ENCODE assay signal across 16 cellular contexts in the genomic region with DNA sequence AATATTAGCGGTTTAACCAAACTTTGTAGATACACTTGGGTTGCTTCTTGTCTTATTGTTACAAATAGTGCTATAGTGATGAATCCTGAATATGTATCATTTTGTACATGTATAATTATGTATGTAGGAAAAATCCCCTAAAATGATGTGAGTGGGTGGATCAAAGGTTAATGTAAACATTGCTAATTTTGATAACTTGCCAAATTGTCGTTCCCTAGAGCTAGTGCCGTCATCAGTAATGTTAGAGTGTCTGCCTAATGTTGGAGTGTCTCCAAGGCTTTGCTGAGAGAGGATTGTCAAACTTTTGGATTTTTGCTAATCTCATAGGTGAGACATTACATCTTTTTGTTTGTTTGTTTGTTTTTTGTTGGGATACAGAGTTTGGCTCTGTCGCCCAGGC. TPM values are rescaled to one million over a fixed set of nuclear protein-coding genes. Genes with fewer than 3 reads are reported as not detected.
DNase-seq lines count a peak whose midpoint lies in the region; ATAC-seq and TF ChIP-seq lines count a peak whose summit lies in the region.
"Had no signal": no experiment of that assay in that cellular context is flagged by ENCODE, and none has a peak within 500 bp of the region (broad histone marks: within the 10 kb centered on the region; RNA-seq: fewer than 3 reads in every experiment).

No MANE protein-coding gene starts in this region.

- H3K27ac ChIP-seq in CD8-positive, alpha-beta memory T cell (ENCODE audit: low read depth, low read length) = no peak overlapping the region
- H3K27ac ChIP-seq in mammary epithelial cell (ENCODE audit: insufficient read depth, low read depth, low read length) = no peak overlapping the region
- H3K27ac ChIP-seq: left lung, transverse colon had no signal

- H3K9me3 ChIP-seq in CD8-positive, alpha-beta memory T cell (ENCODE audit: low read length) = peaks cover 6% of the 10 kb centered on the region
- no peaks in the 10 kb centered on the region for H3K9me3 ChIP-seq in mammary epithelial cell (replicated peaks; ENCODE audit: insufficient read depth, low read length)
- H3K9me3 ChIP-seq: adrenal gland had no signal

- H3K4me3 ChIP-seq in CD8-positive, alpha-beta memory T cell (ENCODE audit: low read length) = no peak overlapping the region
- no peak overlapping the region for H3K4me3 ChIP-seq in mammary epithelial cell (replicated peaks in 1 of 3; ENCODE audit: insufficient read depth in 1 of 3, low read depth in 2 of 3, low read length in 3 of 3)
- H3K4me3 ChIP-seq: adrenal gland; BLaER1 treated with 17β-estradiol and CSF1 and Interleukin-3, amounts not matched to agents 10 nM and 100 nM; left lung; transverse colon had no signal

- peak overlapping the region in 4 of 7 donors; percentile 20 to 72 (median 67) for H3K4me3 Mint-ChIP-seq in CD8-positive, alpha-beta memory T cell
- H3K4me3 Mint-ChIP-seq in naive B cell = no peak overlapping the region
- H3K4me3 Mint-ChIP-seq in CD14-positive monocyte = no peak overlapping the region

- H3K27me3 ChIP-seq in CD8-positive, alpha-beta memory T cell (ENCODE audit: insufficient read depth, low read length, poor library complexity, severe bottlenecking) = no peaks in the 10 kb centered on the region
- no peaks in the 10 kb centered on the region for H3K27me3 ChIP-seq in mammary epithelial cell (ENCODE audit: insufficient read depth, low read length)
- H3K27me3 ChIP-seq: adrenal gland; BLaER1 treated with 17β-estradiol and CSF1 and Interleukin-3, amounts not matched to agents 10 nM and 100 nM; left lung; transverse colon had no signal

- peaks cover 60 to 84% (median 63%) of the 10 kb centered on the region in 3 donors for H3K4me1 Mint-ChIP-seq in CD8-positive, alpha-beta memory T cell
- peaks cover 39 to 49% (median 44%) of the 10 kb centered on the region in 3 donors for H3K4me1 Mint-ChIP-seq in naive B cell
- H3K4me1 Mint-ChIP-seq in CD14-positive monocyte = peaks cover 22% of the 10 kb centered on the region

- in situ Hi-C loops in mammary epithelial cell (cut with MboI; ENCODE audit: low sequenced_read_pairs in 2 of 2) = no loop called here

- no peak overlapping the region for H2AFZ ChIP-seq in mammary epithelial cell (ENCODE audit: low read depth, low read length)

- ATAC-seq in naive B cell (ENCODE audit: low read depth in 2 of 2) = no peak
- ATAC-seq: HCT116 had no signal

- no TSS peak for BruUV-seq in mammary epithelial cell (replicated peaks; lab: Mats Ljungman, UMichigan)

- peaks cover 7% of the 10 kb centered on the region for H3K36me3 ChIP-seq in CD8-positive, alpha-beta memory T cell (ENCODE audit: insufficient read depth, low read length)
- H3K36me3 ChIP-seq in mammary epithelial cell (ENCODE audit: insufficient read depth, low read length) = peaks cover 3% of the 10 kb centered on the region
- H3K36me3 ChIP-seq: adrenal gland had no signal

- no peaks in the 10 kb centered on the region for H4K20me1 ChIP-seq in mammary epithelial cell (ENCODE audit: insufficient read depth, low read length)

- 74% methylated on average over 4 of the region's 4 CpGs for WGBS in mammary epithelial cell (ENCODE audit: low coverage, missing lambda C conversion rate)

- CTCF ChIA-PET in CD8-positive, alpha-beta memory T cell (lab: Charles Lee) = no interaction called here
- CTCF ChIA-PET in mammary epithelial cell (lab: Charles Lee; ENCODE audit: low non-redundant PET) = no interaction called here

- peaks cover 19 to 56% (median 30%) of the 10 kb centered on the region in 3 donors for H3K36me3 Mint-ChIP-seq in CD8-positive, alpha-beta memory T cell
- H3K36me3 Mint-ChIP-seq in naive B cell = peaks cover 27 to 43% of the 10 kb centered on the region in 2 donors
- H3K36me3 Mint-ChIP-seq in CD14-positive monocyte = peaks cover 35 to 83% of the 10 kb centered on the region in 2 donors

- TF ChIP-seq CTCF in mammary epithelial cell (conservative IDR thresholded peaks at IDR 0.05 in 1 of 2, IDR thresholded peaks at IDR 0.05 in 1 of 2; ENCODE audit: extremely low read depth in 1 of 2, insufficient read depth in 1 of 2, low read depth in 1 of 2, low read length in 2 of 2) (no peak), CD14-positive monocyte (IDR thresholded peaks at IDR 0.05) (no peak)

- intact Hi-C loops in mammary epithelial cell (cut with micrococcal nuclease) (no loop called here), CD14-positive monocyte (cut with micrococcal nuclease) (no loop called here)

- POLR2A ChIA-PET in CD8-positive, alpha-beta memory T cell (lab: Charles Lee) = no interaction called here

- peak overlapping the region; percentile 36 to 97 (median 84) for H3K27ac Mint-ChIP-seq in CD8-positive, alpha-beta memory T cell
- H3K27ac Mint-ChIP-seq in naive B cell (peak overlapping the region in 4 of 6 donors; percentile 28 to 58 (median 40)), CD14-positive monocyte (peak overlapping the region in 1 of 7 donors; percentile 28)

- H3K27me3 Mint-ChIP-seq in CD8-positive, alpha-beta memory T cell = no peaks in the 10 kb centered on the region
- H3K27me3 Mint-ChIP-seq in naive B cell (no peaks in the 10 kb centered on the region), CD14-positive monocyte (ENCODE audit: low read depth in 3 of 3) (no peaks in the 10 kb centered on the region)

- H3K79me2 ChIP-seq in mammary epithelial cell (ENCODE audit: insufficient read depth, low read length) = peaks cover 96% of the 10 kb centered on the region

- peaks cover 37% of the 10 kb centered on the region for H3K4me1 ChIP-seq in CD8-positive, alpha-beta memory T cell (ENCODE audit: insufficient read depth, low read length)
- H3K4me1 ChIP-seq in mammary epithelial cell (ENCODE audit: insufficient read depth, low read length) = peaks cover 5% of the 10 kb centered on the region

- dilution Hi-C loops in mammary epithelial cell (cut with HindIII; ENCODE audit: low sequenced_read_pairs) = no loop called here

- peaks cover 5 to 25% (median 16%) of the 10 kb centered on the region in 5 donors for H3K9me3 Mint-ChIP-seq in CD8-positive, alpha-beta memory T cell
- H3K9me3 Mint-ChIP-seq in naive B cell = peaks cover 0 to 25% (median 16%) of the 10 kb centered on the region in 7 donors
- peaks cover 0 to 13% (median 11%) of the 10 kb centered on the region in 7 donors for H3K9me3 Mint-ChIP-seq in CD14-positive monocyte

- no peak overlapping the region for H3K4me2 ChIP-seq in mammary epithelial cell (ENCODE audit: insufficient read depth, low read depth, low read length)

- no peak overlapping the region for H3K9ac ChIP-seq in mammary epithelial cell (ENCODE audit: insufficient read depth, low read length)

- no peak for DNase-seq in CD8-positive, alpha-beta memory T cell
- DNase-seq in NCI-H1105 treated with DMSO at 0.1 percent for 48 hours (lab: John Stamatoyannopoulos, UW) = peak; percentile 40
- peak; percentile 28 for DNase-seq in mammary epithelial cell
- DNase-seq in naive B cell = no peak
- DNase-seq in RKO (ENCODE audit: low spot score) = no peak
- DNase-seq in NCI-H187 (lab: John Stamatoyannopoulos, UW) = no peak
- no peak for DNase-seq in CD14-positive monocyte (ENCODE audit: low spot score)
- DNase-seq: activated CD4-positive, alpha-beta T cell treated with anti-CD3 and anti-CD28 coated beads, Interleukin-2, amount 50 U/mL, for 1 hour; adrenal gland; left lung; NCI-H2081 treated with DMSO at 0.1 percent for 48 hours; NCI-H748 treated with DMSO at 0.1 percent for 48 hours; stimulated activated CD4-positive, alpha-beta T cell treated with anti-CD3 and anti-CD28 coated beads, Interleukin-1b, Interleukin-23, amount 100 ng/mL, for 48 hours; transverse colon had no signal

RNA-seq across cellular contexts. Expression of a gene that starts 44.4 kb away (rescaled TPM):
- total RNA-seq in CD8-positive, alpha-beta memory T cell = 10 to 100 TPM; 73.6 to 77.0 TPM
- 14.8 TPM for polyA plus RNA-seq in CD8-positive, alpha-beta memory T cell
- 10 to 100 TPM; 19.7 to 35.4 TPM for total RNA-seq in mammary epithelial cell
- polyA plus RNA-seq in mammary epithelial cell (7.2 TPM), naive B cell (ENCODE audit: low read depth in 6 of 6) (10 to 100 TPM in 5 of 6 donors, 1 to 10 TPM in 1; 3.9 to 14.9 (median 11.6) TPM), CD14-positive monocyte (1 to 10 TPM; 3.0 to 4.4 TPM)
- 38.6 TPM for polyA minus RNA-seq in mammary epithelial cell

Comparison
In these comparisons a context has a peak if more than half of its experiments do, and no peak if none do; other contexts are left out.
1. DNase-seq: peak in NCI-H1105 treated with DMSO at 0.1 percent for 48 hours (single experiment) and mammary epithelial cell (single experiment); none in CD8-positive, alpha-beta memory T cell (0 of 5), naive B cell (single experiment), RKO (single experiment), NCI-H187 (0 of 2) and CD14-positive monocyte (single experiment).
2. H3K4me3 Mint-ChIP-seq: peak in CD8-positive, alpha-beta memory T cell (4 of 7); none in naive B cell (0 of 8) and CD14-positive monocyte (0 of 2).